1 cellular context compared by ENCODE assay signal in genomic region chr14:34722723-34723545, GRCh38.
TF ChIP-seq lines count a peak whose summit lies in the region.

No MANE protein-coding gene starts in this region.

TF ChIP-seq in HepG2, 621 proteins besides CTCF, POLR2A, EP300 and RAD21 (continued from another document and continues in another):
- TF ChIP-seq, protein P1, sequence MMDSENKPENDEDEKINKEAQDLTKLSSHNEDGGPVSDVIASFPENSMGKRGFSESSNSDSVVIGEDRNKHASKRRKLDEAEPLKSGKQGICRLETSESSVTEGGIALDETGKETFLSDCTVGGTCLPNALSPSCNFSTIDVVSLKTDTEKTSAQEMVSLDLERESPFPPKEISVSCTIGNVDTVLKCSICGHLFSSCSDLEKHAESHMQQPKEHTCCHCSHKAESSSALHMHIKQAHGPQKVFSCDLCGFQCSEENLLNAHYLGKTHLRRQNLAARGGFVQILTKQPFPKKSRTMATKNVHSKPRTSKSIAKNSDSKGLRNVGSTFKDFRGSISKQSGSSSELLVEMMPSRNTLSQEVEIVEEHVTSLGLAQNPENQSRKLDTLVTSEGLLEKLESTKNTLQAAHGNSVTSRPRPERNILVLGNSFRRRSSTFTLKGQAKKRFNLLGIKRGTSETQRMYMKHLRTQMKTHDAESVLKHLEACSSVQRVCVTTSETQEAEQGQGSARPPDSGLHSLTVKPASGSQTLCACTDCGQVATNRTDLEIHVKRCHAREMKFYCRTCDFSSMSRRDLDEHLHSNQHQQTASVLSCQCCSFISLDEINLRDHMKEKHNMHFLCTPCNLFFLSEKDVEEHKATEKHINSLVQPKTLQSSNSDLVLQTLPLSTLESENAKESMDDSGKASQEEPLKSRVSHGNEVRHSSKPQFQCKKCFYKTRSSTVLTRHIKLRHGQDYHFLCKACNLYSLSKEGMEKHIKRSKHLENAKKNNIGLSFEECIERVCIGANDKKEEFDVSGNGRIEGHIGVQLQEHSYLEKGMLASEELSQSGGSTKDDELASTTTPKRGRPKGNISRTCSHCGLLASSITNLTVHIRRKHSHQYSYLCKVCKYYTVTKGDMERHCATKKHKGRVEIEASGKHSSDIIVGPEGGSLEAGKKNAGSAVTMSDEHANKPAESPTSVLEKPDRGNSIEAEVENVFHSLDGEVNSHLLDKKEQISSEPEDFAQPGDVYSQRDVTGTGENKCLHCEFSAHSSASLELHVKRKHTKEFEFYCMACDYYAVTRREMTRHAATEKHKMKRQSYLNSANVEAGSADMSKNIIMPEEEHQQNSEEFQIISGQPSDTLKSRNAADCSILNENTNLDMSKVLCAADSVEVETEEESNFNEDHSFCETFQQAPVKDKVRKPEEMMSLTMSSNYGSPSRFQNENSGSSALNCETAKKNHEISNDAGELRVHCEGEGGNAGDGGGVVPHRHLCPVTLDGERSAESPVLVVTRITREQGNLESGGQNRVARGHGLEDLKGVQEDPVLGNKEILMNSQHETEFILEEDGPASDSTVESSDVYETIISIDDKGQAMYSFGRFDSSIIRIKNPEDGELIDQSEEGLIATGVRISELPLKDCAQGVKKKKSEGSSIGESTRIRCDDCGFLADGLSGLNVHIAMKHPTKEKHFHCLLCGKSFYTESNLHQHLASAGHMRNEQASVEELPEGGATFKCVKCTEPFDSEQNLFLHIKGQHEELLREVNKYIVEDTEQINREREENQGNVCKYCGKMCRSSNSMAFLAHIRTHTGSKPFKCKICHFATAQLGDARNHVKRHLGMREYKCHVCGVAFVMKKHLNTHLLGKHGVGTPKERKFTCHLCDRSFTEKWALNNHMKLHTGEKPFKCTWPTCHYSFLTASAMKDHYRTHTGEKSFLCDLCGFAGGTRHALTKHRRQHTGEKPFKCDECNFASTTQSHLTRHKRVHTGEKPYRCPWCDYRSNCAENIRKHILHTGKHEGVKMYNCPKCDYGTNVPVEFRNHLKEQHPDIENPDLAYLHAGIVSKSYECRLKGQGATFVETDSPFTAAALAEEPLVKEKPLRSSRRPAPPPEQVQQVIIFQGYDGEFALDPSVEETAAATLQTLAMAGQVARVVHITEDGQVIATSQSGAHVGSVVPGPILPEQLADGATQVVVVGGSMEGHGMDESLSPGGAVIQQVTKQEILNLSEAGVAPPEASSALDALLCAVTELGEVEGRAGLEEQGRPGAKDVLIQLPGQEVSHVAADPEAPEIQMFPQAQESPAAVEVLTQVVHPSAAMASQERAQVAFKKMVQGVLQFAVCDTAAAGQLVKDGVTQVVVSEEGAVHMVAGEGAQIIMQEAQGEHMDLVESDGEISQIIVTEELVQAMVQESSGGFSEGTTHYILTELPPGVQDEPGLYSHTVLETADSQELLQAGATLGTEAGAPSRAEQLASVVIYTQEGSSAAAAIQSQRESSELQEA (CRISPR knock-in tag; IDR thresholded peaks at IDR 0.05; ENCODE audit: not compliant biosample characterization) = no peak
- TF ChIP-seq ZNF33A (CRISPR knock-in tag; IDR thresholded peaks at IDR 0.05; ENCODE audit: borderline replicate concordance) (no peak), ZNF790 (CRISPR knock-in tag; IDR thresholded peaks at IDR 0.05; ENCODE audit: borderline replicate concordance) (0 out of 2 replicates have a peak, but pooled peaks have one; percentile 52), ZNF83 (CRISPR knock-in tag; IDR thresholded peaks at IDR 0.05; ENCODE audit: borderline replicate concordance) (no peak), ZFP36 (IDR thresholded peaks at IDR 0.05; ENCODE audit: borderline replicate concordance, low read depth, low read length, partially characterized antibody) (peak; percentile 46), SP1 (IDR thresholded peaks at IDR 0.05) (no peak), SP1 (CRISPR knock-in tag; IDR thresholded peaks at IDR 0.05) (no peak), ZFP90 (CRISPR knock-in tag; IDR thresholded peaks at IDR 0.05; ENCODE audit: borderline replicate concordance) (no peak), ARID5B (CRISPR knock-in tag; IDR thresholded peaks at IDR 0.05) (peak; percentile 45), TSC22D2 (CRISPR knock-in tag; IDR thresholded peaks at IDR 0.05; ENCODE audit: borderline replicate concordance) (peak; percentile 41; the same call in 1 of the 2 replicates), ZNF598 (CRISPR knock-in tag; IDR thresholded peaks at IDR 0.05; ENCODE audit: borderline replicate concordance) (peak; percentile 57; the same call in 1 of the 2 replicates), POLR2G (IDR thresholded peaks at IDR 0.05; ENCODE audit: low read depth, low read length) (no peak), RARA (CRISPR knock-in tag; IDR thresholded peaks at IDR 0.05) (0 out of 2 replicates have a peak, but pooled peaks have one; percentile 9), ZNF703 (CRISPR knock-in tag; IDR thresholded peaks at IDR 0.05; ENCODE audit: borderline replicate concordance) (no peak), ZNF260 (CRISPR knock-in tag; IDR thresholded peaks at IDR 0.05; ENCODE audit: borderline replicate concordance, low read depth) (no peak), SALL1 (CRISPR knock-in tag; IDR thresholded peaks at IDR 0.05) (0 out of 2 replicates have a peak, but pooled peaks have one; percentile 24), ZNF709 (CRISPR knock-in tag; IDR thresholded peaks at IDR 0.05) (peak; percentile 42; the same call in 1 of the 2 replicates), FOXP1 (IDR thresholded peaks at IDR 0.05) (no peak), FOXP1 (CRISPR knock-in tag; IDR thresholded peaks at IDR 0.05) (no peak), AHDC1 (CRISPR knock-in tag; IDR thresholded peaks at IDR 0.05; ENCODE audit: borderline replicate concordance) (no peak), SAFB2 (CRISPR knock-in tag; IDR thresholded peaks at IDR 0.05; ENCODE audit: borderline replicate concordance, low read depth) (no peak), ZNF30 (CRISPR knock-in tag; IDR thresholded peaks at IDR 0.05) (no peak), SP4 (CRISPR knock-in tag; IDR thresholded peaks at IDR 0.05) (0 out of 2 replicates have a peak, but pooled peaks have one; percentile 13), KLF9 (CRISPR knock-in tag; IDR thresholded peaks at IDR 0.05; ENCODE audit: low read depth) (0 out of 2 replicates have a peak, but pooled peaks have one; percentile 53), MED13 (CRISPR knock-in tag; IDR thresholded peaks at IDR 0.05) (0 out of 2 replicates have a peak, but pooled peaks have one; percentile 30), TMF1 (CRISPR knock-in tag; IDR thresholded peaks at IDR 0.05; ENCODE audit: low read depth) (no peak), ZNF256 (CRISPR knock-in tag; conservative IDR thresholded peaks at IDR 0.05) (no peak), ELF3 (CRISPR knock-in tag; IDR thresholded peaks at IDR 0.05) (peak; percentile 54), NFE2L2 (IDR thresholded peaks at IDR 0.05; ENCODE audit: low read length) (peak; percentile 22; the same call in 1 of the 2 replicates), SALL2 (CRISPR knock-in tag; IDR thresholded peaks at IDR 0.05) (no peak), PHF8 (CRISPR knock-in tag; IDR thresholded peaks at IDR 0.05) (no peak)
- TF ChIP-seq, protein P2, sequence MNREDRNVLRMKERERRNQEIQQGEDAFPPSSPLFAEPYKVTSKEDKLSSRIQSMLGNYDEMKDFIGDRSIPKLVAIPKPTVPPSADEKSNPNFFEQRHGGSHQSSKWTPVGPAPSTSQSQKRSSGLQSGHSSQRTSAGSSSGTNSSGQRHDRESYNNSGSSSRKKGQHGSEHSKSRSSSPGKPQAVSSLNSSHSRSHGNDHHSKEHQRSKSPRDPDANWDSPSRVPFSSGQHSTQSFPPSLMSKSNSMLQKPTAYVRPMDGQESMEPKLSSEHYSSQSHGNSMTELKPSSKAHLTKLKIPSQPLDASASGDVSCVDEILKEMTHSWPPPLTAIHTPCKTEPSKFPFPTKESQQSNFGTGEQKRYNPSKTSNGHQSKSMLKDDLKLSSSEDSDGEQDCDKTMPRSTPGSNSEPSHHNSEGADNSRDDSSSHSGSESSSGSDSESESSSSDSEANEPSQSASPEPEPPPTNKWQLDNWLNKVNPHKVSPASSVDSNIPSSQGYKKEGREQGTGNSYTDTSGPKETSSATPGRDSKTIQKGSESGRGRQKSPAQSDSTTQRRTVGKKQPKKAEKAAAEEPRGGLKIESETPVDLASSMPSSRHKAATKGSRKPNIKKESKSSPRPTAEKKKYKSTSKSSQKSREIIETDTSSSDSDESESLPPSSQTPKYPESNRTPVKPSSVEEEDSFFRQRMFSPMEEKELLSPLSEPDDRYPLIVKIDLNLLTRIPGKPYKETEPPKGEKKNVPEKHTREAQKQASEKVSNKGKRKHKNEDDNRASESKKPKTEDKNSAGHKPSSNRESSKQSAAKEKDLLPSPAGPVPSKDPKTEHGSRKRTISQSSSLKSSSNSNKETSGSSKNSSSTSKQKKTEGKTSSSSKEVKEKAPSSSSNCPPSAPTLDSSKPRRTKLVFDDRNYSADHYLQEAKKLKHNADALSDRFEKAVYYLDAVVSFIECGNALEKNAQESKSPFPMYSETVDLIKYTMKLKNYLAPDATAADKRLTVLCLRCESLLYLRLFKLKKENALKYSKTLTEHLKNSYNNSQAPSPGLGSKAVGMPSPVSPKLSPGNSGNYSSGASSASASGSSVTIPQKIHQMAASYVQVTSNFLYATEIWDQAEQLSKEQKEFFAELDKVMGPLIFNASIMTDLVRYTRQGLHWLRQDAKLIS (CRISPR knock-in tag; IDR thresholded peaks at IDR 0.05) = no peak
